ENCODE assay signal across 1 cellular context in genomic region chr20:17882834-17883591, GRCh38.
A peak's percentile ranks its signal among the peaks of the same experiment; 100 is the strongest.
TF ChIP-seq lines count a peak whose summit lies in the region.

No MANE protein-coding gene starts in this region.

TF ChIP-seq in HepG2, 621 proteins besides CTCF, POLR2A, EP300 and RAD21 (continued from another document):
- no peak for TF ChIP-seq JUNB (CRISPR knock-in tag; IDR thresholded peaks at IDR 0.05; ENCODE audit: borderline replicate concordance)
- TF ChIP-seq RAD51 (IDR thresholded peaks at IDR 0.05; ENCODE audit: borderline replicate concordance), result no peak
- TF ChIP-seq CCDC6 (CRISPR knock-in tag; IDR thresholded peaks at IDR 0.05), result 0 out of 2 replicates have a peak, but pooled peaks have one; percentile 18
- TF ChIP-seq IRF9 (CRISPR knock-in tag; IDR thresholded peaks at IDR 0.05; ENCODE audit: borderline replicate concordance), result peak; percentile 39; the same call in 1 of the 2 replicates
- peak; percentile 2; the same call in 1 of the 2 replicates for TF ChIP-seq KDM2A (CRISPR knock-in tag; IDR thresholded peaks at IDR 0.05; ENCODE audit: borderline replicate concordance, low read depth)
- TF ChIP-seq RBFOX2 (IDR thresholded peaks at IDR 0.05; ENCODE audit: low read depth, low read length), result no peak
- TF ChIP-seq AKAP8 (CRISPR knock-in tag; IDR thresholded peaks at IDR 0.05), result no peak
- TF ChIP-seq TARDBP (CRISPR knock-in tag; IDR thresholded peaks at IDR 0.05), result no peak
- TF ChIP-seq FOXJ3 (CRISPR knock-in tag; IDR thresholded peaks at IDR 0.05; ENCODE audit: borderline replicate concordance), result no peak
- no peak for TF ChIP-seq EED (CRISPR knock-in tag; IDR thresholded peaks at IDR 0.05)
- TF ChIP-seq PRMT3 (CRISPR knock-in tag; IDR thresholded peaks at IDR 0.05; ENCODE audit: borderline replicate concordance, low read depth), result no peak
- no peak for TF ChIP-seq BRCA1 (CRISPR knock-in tag; IDR thresholded peaks at IDR 0.05)
- 0 out of 2 replicates have a peak, but pooled peaks have one; percentile 12 for TF ChIP-seq IRF1 (CRISPR knock-in tag; IDR thresholded peaks at IDR 0.05; ENCODE audit: low read depth)
- no peak for TF ChIP-seq ZNF362 (CRISPR knock-in tag; IDR thresholded peaks at IDR 0.05; ENCODE audit: borderline replicate concordance)
- TF ChIP-seq PAX8 (CRISPR knock-in tag; IDR thresholded peaks at IDR 0.05; ENCODE audit: borderline replicate concordance), result peak; percentile 54; the same call in 1 of the 2 replicates
- TF ChIP-seq NRL (CRISPR knock-in tag; IDR thresholded peaks at IDR 0.05; ENCODE audit: borderline replicate concordance), result no peak
- 0 out of 2 replicates have a peak, but pooled peaks have one; percentile 25 for TF ChIP-seq MEIS1 (CRISPR knock-in tag; IDR thresholded peaks at IDR 0.05; ENCODE audit: borderline replicate concordance)
TF ChIP-seq in HepG2: peak in this region for 22.
